8 cellular contexts compared by ENCODE assay signal in genomic region chr14:51873221-51873893, GRCh38. TPM values are rescaled to one million over a fixed set of nuclear protein-coding genes. Genes with fewer than 3 reads are reported as not detected.
DNase-seq lines count a peak whose midpoint lies in the region; ATAC-seq lines count a peak whose summit lies in the region.

No MANE protein-coding gene starts in this region.

- H3K4me1 Mint-ChIP-seq in activated T-cell treated with anti-CD3 and anti-CD28 coated beads, Interleukin-2, amount 50 U/mL, for 4 hours (ENCODE audit: low read depth), result peaks cover 67% of the 10 kb centered on the region
- H3K4me1 Mint-ChIP-seq in activated CD4-positive, alpha-beta T cell treated with anti-CD3 and anti-CD28 coated beads, Interleukin-2, amount 10 ng/mL, durations not matched to agents 7 days and 5 days, result peaks cover 60% of the 10 kb centered on the region

- peak overlapping the region; percentile 58 for H3K27ac Mint-ChIP-seq in activated CD4-positive, alpha-beta T cell treated with anti-CD3 and anti-CD28 coated beads, Interleukin-2, amount 10 ng/mL, durations not matched to agents 7 days and 5 days

- no peak for DNase-seq in activated T-cell treated with anti-CD3 and anti-CD28 coated beads, Interleukin-2, amount 50 U/mL, for 4 hours
- no peak for DNase-seq in activated T-cell treated with anti-CD3 and anti-CD28 coated beads, Interleukin-2, amount 50 U/mL, for 48 hours
- DNase-seq in Kasumi-1 (lab: John Stamatoyannopoulos, UW) (peak; percentile 43 to 45), germinal center (ENCODE audit: low spot score) (peak; percentile 15), putamen (ENCODE audit: low spot score) (no peak)
- peak; percentile 42 for DNase-seq in activated CD4-positive, alpha-beta T cell treated with anti-CD3 and anti-CD28 coated beads, Interleukin-2, amount 10 ng/mL, durations not matched to agents 7 days and 5 days

- CTCF ChIA-PET in activated CD4-positive, alpha-beta T cell treated with anti-CD3 and anti-CD28 coated beads, Interleukin-2, amount 10 ng/mL, durations not matched to agents 7 days and 5 days (lab: Charles Lee), result interaction anchor here (1.0 kb wide), 1 partner anchor 13 kb away, joined by 7 read pairs; the partner anchor contains the start of gene GNG2

- H3K27ac ChIP-seq in temporal lobe (ENCODE audit: low read depth, low read length), result peak overlapping the region; percentile 33

- ATAC-seq in activated T-cell treated with anti-CD3 and anti-CD28 coated beads, Interleukin-2, amount 50 U/mL, for 4 hours, result peak; percentile 89 to 91
- ATAC-seq in GM21786 (IDR thresholded peaks at IDR 0.05; ENCODE audit: unreplicated experiment), result peak; percentile 93

- peaks cover 24% of the 10 kb centered on the region for H3K36me3 Mint-ChIP-seq in activated T-cell treated with anti-CD3 and anti-CD28 coated beads, Interleukin-2, amount 50 U/mL, for 4 hours (ENCODE audit: insufficient read depth)
- H3K36me3 Mint-ChIP-seq in activated CD4-positive, alpha-beta T cell treated with anti-CD3 and anti-CD28 coated beads, Interleukin-2, amount 10 ng/mL, durations not matched to agents 7 days and 5 days (ENCODE audit: low read depth), result peaks cover 52% of the 10 kb centered on the region

- POLR2A ChIA-PET in activated CD4-positive, alpha-beta T cell treated with anti-CD3 and anti-CD28 coated beads, Interleukin-2, amount 10 ng/mL, durations not matched to agents 7 days and 5 days (lab: Charles Lee), result interaction anchor here (0.7 kb wide), 2 partner anchors 27 to 45 kb away, joined by 3 to 4 read pairs; no protein-coding TSS in a partner anchor

- H3K4me3 Mint-ChIP-seq in activated T-cell treated with anti-CD3 and anti-CD28 coated beads, Interleukin-2, amount 50 U/mL, for 4 hours, result peak overlapping the region; percentile 47
- H3K4me3 Mint-ChIP-seq in activated CD4-positive, alpha-beta T cell treated with anti-CD3 and anti-CD28 coated beads, Interleukin-2, amount 10 ng/mL, durations not matched to agents 7 days and 5 days, result no peak overlapping the region

- H3K9me3 Mint-ChIP-seq in activated T-cell treated with anti-CD3 and anti-CD28 coated beads, Interleukin-2, amount 50 U/mL, for 4 hours, result no peaks in the 10 kb centered on the region
- no peaks in the 10 kb centered on the region for H3K9me3 Mint-ChIP-seq in activated CD4-positive, alpha-beta T cell treated with anti-CD3 and anti-CD28 coated beads, Interleukin-2, amount 10 ng/mL, durations not matched to agents 7 days and 5 days

- no peaks in the 10 kb centered on the region for H3K27me3 Mint-ChIP-seq in activated T-cell treated with anti-CD3 and anti-CD28 coated beads, Interleukin-2, amount 50 U/mL, for 4 hours (ENCODE audit: low read depth)
- H3K27me3 Mint-ChIP-seq in activated CD4-positive, alpha-beta T cell treated with anti-CD3 and anti-CD28 coated beads, Interleukin-2, amount 10 ng/mL, durations not matched to agents 7 days and 5 days, result no peaks in the 10 kb centered on the region

RNA-seq across cellular contexts. Expression of gene GNG2, which starts 12.9 kb away (rescaled TPM):
- 10 to 100 TPM; 28.4 to 47.3 (median 42.9) TPM for total RNA-seq in activated T-cell treated with anti-CD3 and anti-CD28 coated beads, Interleukin-2, amount 50 U/mL, for 4 hours
- 100 to 1,000 TPM; 248 to 260 TPM for total RNA-seq in activated CD4-positive, alpha-beta T cell treated with anti-CD3 and anti-CD28 coated beads, Interleukin-2, amount 10 ng/mL, durations not matched to agents 7 days and 5 days
- 286 TPM for total RNA-seq in temporal lobe

Comparison
In these comparisons a context has a peak if more than half of its experiments do, and no peak if none do; other contexts are left out.
1. DNase-seq: peak in Kasumi-1 (2 of 2), activated CD4-positive, alpha-beta T cell treated with anti-CD3 and anti-CD28 coated beads, Interleukin-2, amount 10 ng/mL, durations not matched to agents 7 days and 5 days (single experiment) and germinal center (single experiment); none in activated T-cell treated with anti-CD3 and anti-CD28 coated beads, Interleukin-2, amount 50 U/mL, for 4 hours (single experiment), activated T-cell treated with anti-CD3 and anti-CD28 coated beads, Interleukin-2, amount 50 U/mL, for 48 hours (0 of 2) and putamen (single experiment).